In the genomic region with DNA sequence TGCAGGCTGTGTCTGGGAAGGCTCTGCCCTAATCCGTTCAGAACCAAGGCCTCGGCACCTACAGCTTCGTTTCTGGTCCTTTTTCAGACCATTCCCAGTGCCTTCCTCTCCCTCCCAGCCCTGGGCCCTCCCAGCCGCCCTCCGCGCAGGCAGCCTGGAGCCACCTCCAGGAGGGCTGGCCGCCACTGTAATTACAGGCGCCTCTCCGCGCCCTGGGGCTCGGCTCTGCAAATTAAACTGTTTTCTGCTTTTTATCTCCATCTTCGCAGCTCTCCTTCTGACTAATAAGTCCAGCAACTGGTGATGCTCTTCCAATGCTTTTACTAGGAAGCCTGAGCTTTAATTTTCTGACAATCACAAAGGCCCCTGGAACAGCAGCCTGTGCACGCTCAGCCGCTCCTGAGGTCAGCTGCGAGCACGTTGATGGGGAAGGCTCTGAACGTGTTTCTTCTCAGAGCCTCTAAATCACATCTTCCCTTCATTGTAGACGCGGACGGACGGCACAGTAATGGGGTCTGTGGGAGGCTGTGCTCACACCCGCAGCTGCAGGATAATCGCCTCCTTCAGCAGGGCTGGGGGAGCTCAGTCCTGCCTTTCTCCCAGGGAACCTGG, we compare ENCODE assay signal across 14 cellular contexts.
A peak's percentile ranks its signal among the peaks of the same experiment; 100 is the strongest.
DNase-seq lines count a peak whose midpoint lies in the region; ATAC-seq and TF ChIP-seq lines count a peak whose summit lies in the region.
"Had no signal": no experiment of that assay in that cellular context is flagged by ENCODE, and none has a peak within 500 bp of the region (broad histone marks: within the 10 kb centered on the region; RNA-seq: fewer than 3 reads in every experiment).

No MANE protein-coding gene starts in this region.

- H3K27ac Mint-ChIP-seq in activated B cell treated with CpG ODN at 0.5 μM for 24 hours (no peak overlapping the region), mesothelial cell of epicardium (no peak overlapping the region)
- H3K27ac Mint-ChIP-seq: activated CD8-positive, alpha-beta T cell treated with anti-CD3 and anti-CD28 coated beads, Interleukin-2, amount 10 ng/mL, durations not matched to agents 7 days and 5 days had no signal

- dilution Hi-C loops in mammary epithelial cell (cut with HindIII; ENCODE audit: low sequenced_read_pairs) = no loop called here

- H2AFZ ChIP-seq in mammary epithelial cell (ENCODE audit: low read depth, low read length) = no peak overlapping the region

- H3K4me1 Mint-ChIP-seq in activated B cell treated with CpG ODN at 0.5 μM for 24 hours = peaks cover 2% of the 10 kb centered on the region
- peaks cover 19% of the 10 kb centered on the region for H3K4me1 Mint-ChIP-seq in mesothelial cell of epicardium

- H3K4me1 ChIP-seq in tibial artery = peaks cover 0 to 7% (median 3%) of the 10 kb centered on the region in 4 donors
- H3K4me1 ChIP-seq in mammary epithelial cell (ENCODE audit: insufficient read depth, low read length) = no peaks in the 10 kb centered on the region

- no peak overlapping the region for H3K9ac ChIP-seq in mammary epithelial cell (ENCODE audit: insufficient read depth, low read length)

- H3K4me3 Mint-ChIP-seq in activated B cell treated with CpG ODN at 0.5 μM for 24 hours (no peak overlapping the region), mesothelial cell of epicardium (no peak overlapping the region)
- H3K4me3 Mint-ChIP-seq: activated CD8-positive, alpha-beta T cell treated with anti-CD3 and anti-CD28 coated beads, Interleukin-2, amount 10 ng/mL, durations not matched to agents 7 days and 5 days had no signal

- H4K20me1 ChIP-seq in mammary epithelial cell (ENCODE audit: insufficient read depth, low read length) = no peaks in the 10 kb centered on the region

- ATAC-seq in activated B cell treated with CpG ODN at 0.5 μM for 24 hours (ENCODE audit: low read depth) (no peak), HG03159 (IDR thresholded peaks at IDR 0.05; ENCODE audit: unreplicated experiment) (no peak)
- ATAC-seq: activated CD8-positive, alpha-beta T cell treated with anti-CD3 and anti-CD28 coated beads, Interleukin-2, amount 10 ng/mL, durations not matched to agents 7 days and 5 days; Panc1 had no signal

- CTCF ChIA-PET in activated B cell treated with CpG ODN at 0.5 μM for 24 hours (lab: Charles Lee) (no interaction called here), mammary epithelial cell (lab: Charles Lee; ENCODE audit: low non-redundant PET) (no interaction called here)

- no peaks in the 10 kb centered on the region for H3K36me3 ChIP-seq in tibial artery
- H3K36me3 ChIP-seq in mammary epithelial cell (ENCODE audit: insufficient read depth, low read length) = no peaks in the 10 kb centered on the region

- POLR2A ChIA-PET in activated B cell treated with CpG ODN at 0.5 μM for 24 hours (lab: Charles Lee) = no interaction called here

- no peaks in the 10 kb centered on the region for H3K9me3 ChIP-seq in tibial artery
- no peaks in the 10 kb centered on the region for H3K9me3 ChIP-seq in mammary epithelial cell (replicated peaks; ENCODE audit: insufficient read depth, low read length)

- no peak overlapping the region for H3K4me2 ChIP-seq in mammary epithelial cell (ENCODE audit: insufficient read depth, low read depth, low read length)

- H3K36me3 Mint-ChIP-seq in activated B cell treated with CpG ODN at 0.5 μM for 24 hours (ENCODE audit: low read depth) (no peaks in the 10 kb centered on the region), mesothelial cell of epicardium (no peaks in the 10 kb centered on the region)

- H3K27ac ChIP-seq in tibial artery (no peak overlapping the region), mammary epithelial cell (ENCODE audit: insufficient read depth, low read depth, low read length) (no peak overlapping the region)
- H3K27ac ChIP-seq: skin epidermis had no signal

- no peaks in the 10 kb centered on the region for H3K79me2 ChIP-seq in mammary epithelial cell (ENCODE audit: insufficient read depth, low read length)

- WGBS in mammary epithelial cell (ENCODE audit: low coverage, missing lambda C conversion rate) = 91% methylated on average over 18 of the region's 23 CpGs

- DNase-seq in activated CD8-positive, alpha-beta memory T cell treated with anti-CD3 and anti-CD28 coated beads, Interleukin-2, amount 50 U/mL, for 48 hours = peak; percentile 42
- no peak for DNase-seq in activated CD8-positive, alpha-beta memory T cell treated with anti-CD3 and anti-CD28 coated beads, Interleukin-2, amount 50 U/mL, for 4 hours
- DNase-seq in activated B cell treated with CpG ODN at 0.5 μM for 24 hours = peak; percentile 2
- DNase-seq in mesothelial cell of epicardium (ENCODE audit: low spot score in 2 of 2, unreplicated experiment in 2 of 2) = peak; percentile 16 to 42
- peak; percentile 7 to 47 for DNase-seq in tibial artery
- DNase-seq in hypothalamus (lab: John Stamatoyannopoulos, UW) = no peak
- no peak for DNase-seq in mammary epithelial cell
- DNase-seq: activated CD8-positive, alpha-beta T cell treated with anti-CD3 and anti-CD28 coated beads, Interleukin-2, amount 10 ng/mL, durations not matched to agents 7 days and 5 days; cortex of kidney; Karpas-422; NCI-H2171 treated with DMSO at 0.1 percent for 48 hours had no signal

- H3K4me3 ChIP-seq in tibial artery (no peak overlapping the region), mammary epithelial cell (replicated peaks in 1 of 3; ENCODE audit: insufficient read depth in 1 of 3, low read depth in 2 of 3, low read length in 3 of 3) (no peak overlapping the region)
- H3K4me3 ChIP-seq: skin epidermis had no signal

- in situ Hi-C loops in mammary epithelial cell (cut with MboI; ENCODE audit: low sequenced_read_pairs in 2 of 2) = no loop called here

- no TSS peak for BruUV-seq in mammary epithelial cell (replicated peaks; lab: Mats Ljungman, UMichigan)

- H3K27me3 Mint-ChIP-seq in activated B cell treated with CpG ODN at 0.5 μM for 24 hours (peaks cover 12% of the 10 kb centered on the region), mesothelial cell of epicardium (ENCODE audit: low read depth) (peaks cover 10% of the 10 kb centered on the region)

- H3K9me3 Mint-ChIP-seq in activated B cell treated with CpG ODN at 0.5 μM for 24 hours (peaks cover 10% of the 10 kb centered on the region), mesothelial cell of epicardium (no peaks in the 10 kb centered on the region)

- H3K27me3 ChIP-seq in tibial artery = peaks cover 0 to 6% of the 10 kb centered on the region in 2 donors
- H3K27me3 ChIP-seq in mammary epithelial cell (ENCODE audit: insufficient read depth, low read length) = no peaks in the 10 kb centered on the region

- intact Hi-C loops in activated B cell treated with CpG ODN at 0.5 μM for 24 hours (cut with micrococcal nuclease) = no loop called here
- intact Hi-C loops in tibial artery (cut with DNase I; ENCODE audit: low total_unique reads) = no loop called here
- intact Hi-C loops in mammary epithelial cell (cut with micrococcal nuclease) = no loop called here

- TF ChIP-seq CTCF in activated B cell treated with CpG ODN at 0.5 μM for 24 hours (IDR thresholded peaks at IDR 0.05) (no peak), mesothelial cell of epicardium (IDR thresholded peaks at IDR 0.05; ENCODE audit: unreplicated experiment) (no peak), tibial artery (IDR thresholded peaks at IDR 0.05) (no peak), mammary epithelial cell (conservative IDR thresholded peaks at IDR 0.05 in 1 of 2, IDR thresholded peaks at IDR 0.05 in 1 of 2; ENCODE audit: extremely low read depth in 1 of 2, insufficient read depth in 1 of 2, low read depth in 1 of 2, low read length in 2 of 2) (no peak)

Comparison
In these comparisons a context has a peak if more than half of its experiments do, and no peak if none do; other contexts are left out.
1. DNase-seq: peak in activated CD8-positive, alpha-beta memory T cell treated with anti-CD3 and anti-CD28 coated beads, Interleukin-2, amount 50 U/mL, for 48 hours (single experiment), activated B cell treated with CpG ODN at 0.5 μM for 24 hours (single experiment), mesothelial cell of epicardium (2 of 2) and tibial artery (2 of 2); none in activated CD8-positive, alpha-beta memory T cell treated with anti-CD3 and anti-CD28 coated beads, Interleukin-2, amount 50 U/mL, for 4 hours (single experiment), hypothalamus (0 of 51) and mammary epithelial cell (single experiment).